In the genomic region with DNA sequence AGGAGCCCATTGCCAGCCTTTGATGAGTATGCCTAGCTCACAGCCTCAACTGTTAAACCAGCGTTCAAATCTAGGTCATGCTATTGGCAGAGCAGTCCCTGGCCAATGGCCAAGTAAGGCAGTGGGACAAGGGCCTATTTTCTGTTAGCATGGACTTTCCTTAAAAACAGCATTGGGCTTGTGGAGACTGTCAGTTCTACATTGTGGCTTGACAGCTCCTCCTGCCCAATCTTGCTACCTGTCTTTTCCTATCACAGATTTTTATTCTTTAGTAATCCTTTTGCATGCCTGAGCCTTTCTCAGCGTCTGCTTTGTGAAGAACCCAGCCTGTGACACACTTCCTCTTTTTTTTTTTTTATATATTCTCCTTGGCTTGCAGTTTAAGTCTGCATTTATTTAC, we compare ENCODE assay signal across 9 cellular contexts. TPM values are rescaled to one million over a fixed set of nuclear protein-coding genes. Genes with fewer than 3 reads are reported as not detected.
A peak's percentile ranks its signal among the peaks of the same experiment; 100 is the strongest.
DNase-seq lines count a peak whose midpoint lies in the region; ATAC-seq, FAIRE-seq and TF ChIP-seq lines count a peak whose summit lies in the region.
"Had no signal": no experiment of that assay in that cellular context is flagged by ENCODE, and none has a peak within 500 bp of the region (broad histone marks: within the 10 kb centered on the region; RNA-seq: fewer than 3 reads in every experiment).

No MANE protein-coding gene starts in this region.

- H3K27me3 ChIP-seq in GM12878 (replicated peaks in 1 of 2; ENCODE audit: control insufficient read depth in 2 of 2, insufficient read depth in 2 of 2, low read length in 1 of 2) (no peaks in the 10 kb centered on the region), testis (no peaks in the 10 kb centered on the region)

- TF ChIP-seq EP300 in GM12878 (IDR thresholded peaks at IDR 0.05; ENCODE audit: borderline replicate concordance in 1 of 2, control insufficient read depth in 1 of 2, low read depth in 2 of 2, low read length in 2 of 2) = no peak

- H3K79me2 ChIP-seq in GM12878 (ENCODE audit: control insufficient read depth, insufficient read depth, low read length) = no peaks in the 10 kb centered on the region

- no TSS peak for BruUV-seq in GM12878 (replicated peaks; lab: Mats Ljungman, UMichigan)

- H3K9me3 ChIP-seq in GM12878 (replicated peaks; ENCODE audit: control insufficient read depth, insufficient read depth, low read length) = no peaks in the 10 kb centered on the region
- no peaks in the 10 kb centered on the region for H3K9me3 ChIP-seq in testis

- H3K27ac ChIP-seq in GM12878 (ENCODE audit: control insufficient read depth, insufficient read depth) (peak overlapping the region; percentile 13; the same call in 1 of the 2 replicates), testis (no peak overlapping the region)

- POLR2A ChIA-PET in GM12878 (lab: Charles Lee) = interaction anchor here (0.6 to 1.0 kb wide), 3 partner anchors 12 to 414 kb away, joined by 3 to 6 read pairs (median 4); no protein-coding TSS in a partner anchor

- no peaks in the 10 kb centered on the region for H4K20me1 ChIP-seq in GM12878 (ENCODE audit: control insufficient read depth, insufficient read depth)

- TF ChIP-seq CTCF in GM12878 (IDR thresholded peaks at IDR 0.05 in 2 of 3, conservative IDR thresholded peaks at IDR 0.05 in 1 of 3; ENCODE audit: control insufficient read depth in 2 of 3, extremely low read depth in 1 of 3, insufficient read depth in 1 of 3, low read depth in 3 of 3, low read length in 3 of 3) (no peak), testis (IDR thresholded peaks at IDR 0.05) (no peak)

- ATAC-seq in activated T-cell treated with anti-CD3 and anti-CD28 coated beads, Interleukin-2, amount 50 U/mL, for 72 hours (replicated peaks in 1 of 2) = peak in 1 of 2 donors; percentile 43
- ATAC-seq in GM12878 (peak; percentile 80), HG03565 (IDR thresholded peaks at IDR 0.05; ENCODE audit: unreplicated experiment) (no peak)

- H3K4me1 Mint-ChIP-seq in activated T-cell treated with anti-CD3 and anti-CD28 coated beads, Interleukin-2, amount 50 U/mL, for 72 hours (ENCODE audit: low read depth) = peaks cover 18% of the 10 kb centered on the region
- H3K4me1 Mint-ChIP-seq in activated T-cell treated with anti-CD3 and anti-CD28 coated beads, Interleukin-2, amount 50 U/mL, for 24 hours (ENCODE audit: low read depth) = peaks cover 12% of the 10 kb centered on the region

- peaks cover 3 to 22% of the 10 kb centered on the region in 2 donors for H3K36me3 Mint-ChIP-seq in activated T-cell treated with anti-CD3 and anti-CD28 coated beads, Interleukin-2, amount 50 U/mL, for 72 hours (ENCODE audit: insufficient read depth in 2 of 2)
- H3K36me3 Mint-ChIP-seq in activated T-cell treated with anti-CD3 and anti-CD28 coated beads, Interleukin-2, amount 50 U/mL, for 24 hours (ENCODE audit: low read depth) = peaks cover 79% of the 10 kb centered on the region

- H3K9ac ChIP-seq in GM12878 (ENCODE audit: control insufficient read depth, insufficient read depth, low read length) = no peak overlapping the region

- H3K36me3 ChIP-seq in GM12878 (ENCODE audit: control insufficient read depth in 2 of 2, insufficient read depth in 2 of 2, low read length in 1 of 2) (peaks cover 4 to 19% of the 10 kb centered on the region in 2 experiments), testis (ENCODE audit: low read depth, missing control alignments) (no peaks in the 10 kb centered on the region)

- H3K4me2 ChIP-seq in GM12878 (ENCODE audit: control insufficient read depth, insufficient read depth) = peak overlapping the region; percentile 31; the same call in 1 of the 2 replicates

- H3K27ac Mint-ChIP-seq in activated T-cell treated with anti-CD3 and anti-CD28 coated beads, Interleukin-2, amount 50 U/mL, for 72 hours = peak overlapping the region; percentile 85
- H3K27ac Mint-ChIP-seq in activated T-cell treated with anti-CD3 and anti-CD28 coated beads, Interleukin-2, amount 50 U/mL, for 24 hours = no peak overlapping the region

- TF ChIP-seq RAD21 in GM12878 (IDR thresholded peaks at IDR 0.05; ENCODE audit: insufficient read depth, low read depth, low read length) = no peak

- H3K4me1 ChIP-seq in GM12878 (ENCODE audit: control insufficient read depth, insufficient read depth, low read length) (peaks cover 5% of the 10 kb centered on the region), testis (peaks cover 6% of the 10 kb centered on the region)

- no peak overlapping the region for H3K4me3 Mint-ChIP-seq in activated T-cell treated with anti-CD3 and anti-CD28 coated beads, Interleukin-2, amount 50 U/mL, for 72 hours
- H3K4me3 Mint-ChIP-seq in activated T-cell treated with anti-CD3 and anti-CD28 coated beads, Interleukin-2, amount 50 U/mL, for 24 hours = no peak overlapping the region

- H3K4me3 ChIP-seq in GM12878 (no peak overlapping the region), testis (no peak overlapping the region)

- RAD21 ChIA-PET in GM12878 (lab: Charles Lee; ENCODE audit: unreplicated experiment) = interaction anchor here (1.0 to 1.3 kb wide), 4 partner anchors 10 to 130 kb away, joined by 3 read pairs; no protein-coding TSS in a partner anchor

- SMC1A ChIA-PET in GM12878 (lab: Charles Lee; ENCODE audit: uncharacterized antibody, unreplicated experiment) = interaction anchor here (1.0 to 2.3 kb wide), 3 partner anchors 11 to 57 kb away, joined by 3 to 12 read pairs (median 4); no protein-coding TSS in a partner anchor

- no peak for DNase-seq in activated T-cell treated with anti-CD3 and anti-CD28 coated beads, Interleukin-2, amount 50 U/mL, for 72 hours
- DNase-seq in activated T-cell treated with anti-CD3 and anti-CD28 coated beads, Interleukin-2, amount 50 U/mL, for 24 hours = no peak
- DNase-seq in GM12878 (ENCODE audit: low read depth, low spot score) (no peak), hippocampal formation (lab: John Stamatoyannopoulos, UW) (peak; percentile 40 to 51), testis (peak; percentile 65), NCI-H510A treated with DMSO at 0.1 percent for 48 hours (lab: John Stamatoyannopoulos, UW) (no peak), NCI-H748 treated with DMSO at 0.1 percent for 48 hours (lab: John Stamatoyannopoulos, UW) (no peak)
- DNase-seq: kidney had no signal

- CTCF ChIA-PET in GM12878 (lab: Yijun Ruan, JAX) = interaction anchor here (1.1 kb wide), 2 partner anchors 11 to 19 kb away, joined by 3 to 4 read pairs; no protein-coding TSS in a partner anchor

- intact Hi-C loops in GM12878 (cut with micrococcal nuclease; ENCODE audit: unreplicated experiment) (no loop called here), testis (cut with DNase I; ENCODE audit: low total_unique reads) (no loop called here)

- no peaks in the 10 kb centered on the region for H3K27me3 Mint-ChIP-seq in activated T-cell treated with anti-CD3 and anti-CD28 coated beads, Interleukin-2, amount 50 U/mL, for 72 hours (ENCODE audit: low read depth)
- H3K27me3 Mint-ChIP-seq in activated T-cell treated with anti-CD3 and anti-CD28 coated beads, Interleukin-2, amount 50 U/mL, for 24 hours = no peaks in the 10 kb centered on the region

- H3K9me3 Mint-ChIP-seq in activated T-cell treated with anti-CD3 and anti-CD28 coated beads, Interleukin-2, amount 50 U/mL, for 72 hours = no peaks in the 10 kb centered on the region
- H3K9me3 Mint-ChIP-seq in activated T-cell treated with anti-CD3 and anti-CD28 coated beads, Interleukin-2, amount 50 U/mL, for 24 hours = peaks cover 3% of the 10 kb centered on the region

- H2AFZ ChIP-seq in GM12878 (ENCODE audit: control insufficient read depth, low read depth, low read length) = peak overlapping the region; percentile 64; the same call in 1 of the 2 replicates

- TF ChIP-seq POLR2A in GM12878 (IDR thresholded peaks at IDR 0.05; ENCODE audit: low read depth, low read length) = no peak
- no peak for TF ChIP-seq POLR2A in testis (IDR thresholded peaks at IDR 0.05)

- FAIRE-seq in GM12878 (lab: Jason Lieb, UNC) = peak; percentile 54
- FAIRE-seq: kidney had no signal

- 32% methylated on average over 2 of the region's 2 CpGs for WGBS in GM12878 (ENCODE audit: insufficient coverage, insufficient replicate concordance, low lambda C conversion rate, missing lambda C conversion rate)
- WGBS in testis, 2 donors = 34 to 38% methylated on average over 2 of the region's 2 CpGs

- in situ Hi-C loops in GM12878 (cut with MboI) = no loop called here

TF ChIP-seq in GM12878, 131 proteins besides CTCF, POLR2A, EP300 and RAD21 (continues in another document):
- TF ChIP-seq ZNF622 (IDR thresholded peaks at IDR 0.05) (no peak), JUNB (IDR thresholded peaks at IDR 0.05) (no peak), ZNF384 (IDR thresholded peaks at IDR 0.05; ENCODE audit: borderline replicate concordance, low read depth, low read length) (peak; percentile 86), MTA3 (IDR thresholded peaks at IDR 0.05; ENCODE audit: borderline replicate concordance, low read length) (no peak)

RNA-seq across cellular contexts. Expression of gene DIP2A, which starts 56.4 kb away (rescaled TPM):
- total RNA-seq in activated T-cell treated with anti-CD3 and anti-CD28 coated beads, Interleukin-2, amount 50 U/mL, for 72 hours = 10 to 100 TPM; 50.1 to 53.4 TPM
- total RNA-seq in GM12878 (2013; cell fraction: nucleolus; rRNA removed) = 193 and 219 TPM in 2 replicates
- total RNA-seq in GM12878 (2014; rRNA removed) = 10.5 and 11.2 TPM in 2 replicates
- 9.5 and 10.1 TPM in 2 replicates for total RNA-seq in GM12878 (2014; rRNA removed; fragmentation: Illumina TruSeq; extraction: Trizol)
- total RNA-seq in GM12878 (2021) = 16.8 and 21.1 TPM in 2 replicates
- 9.7 TPM for polyA plus RNA-seq in GM12878 (2011; ENCODE audit: low read depth)
- polyA plus RNA-seq in GM12878 (2011; rRNA removed) = 23.3 and 25.5 TPM in 2 replicates
- 15.5 and 21.6 TPM in 2 replicates for polyA plus RNA-seq in GM12878 (2011; cell fraction: cytosol; rRNA removed)
- polyA plus RNA-seq in GM12878 (2011; cell fraction: nucleus; rRNA removed) = 108 and 127 TPM in 2 replicates
- 12.8 and 17.1 TPM in 2 replicates for polyA plus RNA-seq in GM12878 (2012)
- polyA plus RNA-seq in GM12878 (2014; fragmentation: Illumina TruSeq; extraction: Trizol) = 10.7 and 13.2 TPM in 2 replicates
- polyA plus RNA-seq in GM12878 (2014; fragmentation: Nextera tagmentation; extraction: Ambion mirVana) = 1 to 10 TPM; 1.7 to 3.4 TPM
- 17.0 and 20.4 TPM in 2 replicates for polyA plus RNA-seq in GM12878 (2014; rRNA removed)
- 10 to 100 TPM; 11.2 to 14.2 TPM for polyA plus RNA-seq in GM12878 (2016; fragmentation: Nextera tagmentation; extraction: Ambion mirVana)
- polyA minus RNA-seq in GM12878 (2011; rRNA and poly(A)+ RNA removed) = 34.2 and 43.2 TPM in 2 replicates
- 9.0 and 11.2 TPM in 2 replicates for polyA minus RNA-seq in GM12878 (2011; cell fraction: cytosol; rRNA and poly(A)+ RNA removed)
- polyA minus RNA-seq in GM12878 (2011; cell fraction: nucleus; rRNA and poly(A)+ RNA removed) = 48.4 and 77.5 TPM in 2 replicates
- 100 to 1,000 TPM in 1 of 2 donors, 10 to 100 TPM in 1; 94.3 to 104 TPM for total RNA-seq in testis
- polyA plus RNA-seq in testis (ENCODE audit: insufficient read depth, low read depth, low replicate concordance) = 42.5 TPM

Comparison
In these comparisons a context has a peak if more than half of its experiments do, and no peak if none do; other contexts are left out.
1. DNase-seq: peak in hippocampal formation (2 of 2) and testis (single experiment); none in activated T-cell treated with anti-CD3 and anti-CD28 coated beads, Interleukin-2, amount 50 U/mL, for 72 hours (0 of 2), activated T-cell treated with anti-CD3 and anti-CD28 coated beads, Interleukin-2, amount 50 U/mL, for 24 hours (single experiment), GM12878 (single experiment), NCI-H510A treated with DMSO at 0.1 percent for 48 hours (single experiment) and NCI-H748 treated with DMSO at 0.1 percent for 48 hours (single experiment).